13 cellular contexts compared by ENCODE assay signal in the genomic region with DNA sequence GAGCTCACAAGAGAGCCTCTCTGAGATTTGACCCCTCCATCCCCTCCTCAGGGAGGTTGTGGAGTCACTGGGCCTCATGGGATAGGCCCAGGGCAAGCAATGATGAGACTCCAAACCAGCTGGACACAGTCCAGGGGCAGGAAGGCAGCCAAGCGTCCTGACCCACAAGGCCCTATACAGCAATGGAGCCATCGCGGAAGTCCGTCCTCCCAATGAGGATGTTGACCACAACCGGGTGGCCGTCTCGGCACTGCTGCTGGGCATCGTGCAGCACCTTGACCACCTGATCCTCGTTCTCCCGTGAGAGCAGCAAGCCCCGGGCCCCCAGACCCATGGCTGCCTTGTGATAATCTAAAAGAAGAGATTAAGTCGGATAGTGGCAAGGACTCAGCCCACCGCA. TPM values are rescaled to one million over a fixed set of nuclear protein-coding genes. Genes with fewer than 3 reads are reported as not detected.
A peak's percentile ranks its signal among the peaks of the same experiment; 100 is the strongest.
DNase-seq lines count a peak whose midpoint lies in the region; ATAC-seq and TF ChIP-seq lines count a peak whose summit lies in the region.
"Had no signal": no experiment of that assay in that cellular context is flagged by ENCODE, and none has a peak within 500 bp of the region (broad histone marks: within the 10 kb centered on the region; RNA-seq: fewer than 3 reads in every experiment).

No MANE protein-coding gene starts in this region.

- H3K4me3 ChIP-seq in astrocyte of the cerebellum (ENCODE audit: low read depth, low read length) (no peak overlapping the region), gastroesophageal sphincter (no peak overlapping the region), upper lobe of left lung (no peak overlapping the region)
- H3K4me3 ChIP-seq: skin epidermis had no signal

- peak; percentile 70 for ATAC-seq in gastroesophageal sphincter
- no peak for ATAC-seq in upper lobe of left lung (ENCODE audit: low FRiP score in 2 of 2)
- no peak for ATAC-seq in GM21367 (IDR thresholded peaks at IDR 0.05; ENCODE audit: unreplicated experiment)
- no peak for ATAC-seq in GM19452 (IDR thresholded peaks at IDR 0.05; ENCODE audit: unreplicated experiment)
- ATAC-seq: WTC11 had no signal

- H3K36me3 ChIP-seq in gastroesophageal sphincter (peaks cover 0 to 100% of the 10 kb centered on the region in 2 donors), upper lobe of left lung (peaks cover 13 to 99% (median 87%) of the 10 kb centered on the region in 4 donors)

- TF ChIP-seq EP300 in gastroesophageal sphincter (IDR thresholded peaks at IDR 0.05), result no peak
- TF ChIP-seq EP300 in upper lobe of left lung (IDR thresholded peaks at IDR 0.05), result no peak

- DNase-seq in astrocyte of the cerebellum (ENCODE audit: low read depth) (peak; percentile 4), myocyte (ENCODE audit: low read depth) (peak; percentile 32), upper lobe of left lung (no peak), SKM-1 treated with dmso at 0.1 percent for 144 hours (lab: John Stamatoyannopoulos, UW; ENCODE audit: unreplicated experiment) (no peak), NCI-H2171 treated with DMSO at 0.1 percent for 48 hours (lab: John Stamatoyannopoulos, UW) (no peak)
- DNase-seq: activated naive CD4-positive, alpha-beta T cell; kidney glomerular epithelial cell; NCI-H1436 treated with DMSO at 0.1 percent for 48 hours had no signal

- TF ChIP-seq POLR2A in gastroesophageal sphincter (IDR thresholded peaks at IDR 0.05), result no peak
- TF ChIP-seq POLR2A in upper lobe of left lung (IDR thresholded peaks at IDR 0.05), result no peak

- TF ChIP-seq CTCF in astrocyte of the cerebellum (IDR thresholded peaks at IDR 0.05; ENCODE audit: low read depth, low read length, missing control alignments), result no peak
- no peak for TF ChIP-seq CTCF in gastroesophageal sphincter (IDR thresholded peaks at IDR 0.05)
- TF ChIP-seq CTCF in upper lobe of left lung (IDR thresholded peaks at IDR 0.05), result no peak

- H3K9me3 ChIP-seq in gastroesophageal sphincter (no peaks in the 10 kb centered on the region), upper lobe of left lung (no peaks in the 10 kb centered on the region)

- in situ Hi-C loops in astrocyte of the cerebellum (cut with HindIII; ENCODE audit: low sequenced_read_pairs), result no loop called here

- H3K27ac ChIP-seq in gastroesophageal sphincter, result peak overlapping the region in 3 of 4 donors; percentile 65 to 71 (median 69)
- peak overlapping the region; percentile 7 to 54 (median 44) for H3K27ac ChIP-seq in upper lobe of left lung

- WGBS in gastroesophageal sphincter (ENCODE audit: low coverage in 1 of 2), 2 donors, result 40 to 53% methylated on average over 1 to 4 of the region's 13 CpGs
- WGBS in upper lobe of left lung, 2 donors, result 52 to 73% methylated on average over 3 to 13 of the region's 13 CpGs

- H3K4me1 ChIP-seq in gastroesophageal sphincter, result peaks cover 0 to 22% (median 6%) of the 10 kb centered on the region in 3 donors
- H3K4me1 ChIP-seq in upper lobe of left lung, result peaks cover 0 to 8% (median 1%) of the 10 kb centered on the region in 4 donors

- H3K27me3 ChIP-seq in gastroesophageal sphincter (no peaks in the 10 kb centered on the region), upper lobe of left lung (no peaks in the 10 kb centered on the region)

RNA-seq across cellular contexts. Expression of a gene that starts 7.9 kb away (rescaled TPM):
- total RNA-seq in gastroesophageal sphincter (100 to 1,000 TPM in 1 of 4 donors, 10 to 100 TPM in 3; 41.7 to 100 (median 52.4) TPM), myocyte (40.4 and 53.4 TPM in 2 replicates), upper lobe of left lung (10 to 100 TPM in 5 of 6 donors, 1 to 10 TPM in 1; 7.0 to 28.4 (median 14.2) TPM)
- polyA plus RNA-seq in myocyte (2012), result 48.0 TPM

RNA-seq across cellular contexts. Expression of a gene that starts 33.1 kb away (rescaled TPM):
- total RNA-seq in gastroesophageal sphincter (not detected), myocyte (not detected in 2 replicates), upper lobe of left lung (not detected)
- not detected for polyA plus RNA-seq in myocyte (2012)
- total RNA-seq: WTC11 had no signal

Comparison
In these comparisons a context has a peak if more than half of its experiments do, and no peak if none do; other contexts are left out.
1. DNase-seq: peak in astrocyte of the cerebellum (single experiment) and myocyte (single experiment); none in upper lobe of left lung (0 of 2), SKM-1 treated with dmso at 0.1 percent for 144 hours (single experiment) and NCI-H2171 treated with DMSO at 0.1 percent for 48 hours (single experiment).